ENCODE assay signal across 19 cellular contexts in the genomic region with DNA sequence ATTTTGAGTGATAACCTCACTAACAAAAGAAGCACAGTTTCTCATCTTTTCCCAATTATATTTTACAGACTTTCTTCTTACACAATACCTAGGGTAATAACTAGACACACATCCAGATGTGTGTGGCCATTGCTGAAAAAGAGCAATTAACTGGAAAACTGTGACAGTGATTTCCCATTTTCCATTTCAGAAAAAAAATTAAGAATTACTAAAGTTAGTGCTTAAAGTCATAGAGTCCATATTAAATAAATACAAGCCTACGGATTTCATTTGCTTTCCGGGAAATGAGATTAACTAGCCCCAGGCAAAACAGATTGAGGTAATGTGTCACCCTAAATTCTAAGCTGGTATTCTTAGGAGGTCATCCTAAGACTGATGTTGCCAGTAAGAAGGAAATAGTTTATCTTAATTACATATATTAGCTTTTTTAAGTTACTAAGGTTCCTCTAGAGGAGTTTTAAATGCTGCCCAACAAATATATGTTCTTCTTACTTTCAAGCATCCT. TPM values are rescaled to one million over a fixed set of nuclear protein-coding genes. Genes with fewer than 3 reads are reported as not detected.
A peak's percentile ranks its signal among the peaks of the same experiment; 100 is the strongest.
DNase-seq lines count a peak whose midpoint lies in the region; ATAC-seq and TF ChIP-seq lines count a peak whose summit lies in the region.
"Had no signal": no experiment of that assay in that cellular context is flagged by ENCODE, and none has a peak within 500 bp of the region (broad histone marks: within the 10 kb centered on the region; RNA-seq: fewer than 3 reads in every experiment).

No MANE protein-coding gene starts in this region.

- H3K4me3 ChIP-seq in A673 (ENCODE audit: low read depth, low read length, poor library complexity, severe bottlenecking) (no peak overlapping the region), ascending aorta (no peak overlapping the region), right atrium auricular region (no peak overlapping the region)
- H3K4me3 ChIP-seq: GM12878, GM23338 had no signal

- no peak for ATAC-seq in omental fat pad (ENCODE audit: low FRiP score)
- ATAC-seq: GM12878, GM23338 had no signal

- intact Hi-C loops in A673 (cut with micrococcal nuclease; ENCODE audit: unreplicated experiment), result no loop called here
- intact Hi-C loops in ascending aorta (cut with DNase I), result no loop called here

- CTCF ChIA-PET in A673 (lab: Charles Lee), result no interaction called here

- H3K4me1 ChIP-seq in A673 (ENCODE audit: insufficient read depth, low read length, poor library complexity, severe bottlenecking) (no peaks in the 10 kb centered on the region), ascending aorta (no peaks in the 10 kb centered on the region), right atrium auricular region (no peaks in the 10 kb centered on the region)

- POLR2A ChIA-PET in A673 (lab: Charles Lee; ENCODE audit: low non-redundant PET), result no interaction called here

- H3K9me3 ChIP-seq in A673 (ENCODE audit: low read depth, low read length, poor library complexity, severe bottlenecking) (no peaks in the 10 kb centered on the region), ascending aorta (no peaks in the 10 kb centered on the region), right atrium auricular region (no peaks in the 10 kb centered on the region)

- H3K27ac ChIP-seq in A673 (ENCODE audit: low read depth, low read length, poor library complexity, severe bottlenecking), result no peak overlapping the region
- H3K27ac ChIP-seq in VCaP, result peak overlapping the region; percentile 59
- H3K27ac ChIP-seq in ascending aorta, result no peak overlapping the region
- H3K27ac ChIP-seq in right atrium auricular region, result no peak overlapping the region
- H3K27ac ChIP-seq: 22Rv1, C4-2B had no signal

- TF ChIP-seq CTCF in A673 (conservative IDR thresholded peaks at IDR 0.05; ENCODE audit: low read depth, low read length), result no peak
- no peak for TF ChIP-seq CTCF in VCaP (conservative IDR thresholded peaks at IDR 0.05)
- TF ChIP-seq CTCF in ascending aorta (IDR thresholded peaks at IDR 0.05), result no peak
- TF ChIP-seq CTCF in omental fat pad (IDR thresholded peaks at IDR 0.05), result no peak
- TF ChIP-seq CTCF in right atrium auricular region (IDR thresholded peaks at IDR 0.05), result no peak

- no peaks in the 10 kb centered on the region for H3K27me3 ChIP-seq in A673 (replicated peaks; ENCODE audit: insufficient read depth, low read depth, low read length, poor library complexity)
- H3K27me3 ChIP-seq in ascending aorta, result no peaks in the 10 kb centered on the region
- H3K27me3 ChIP-seq in right atrium auricular region, result no peaks in the 10 kb centered on the region

- peak; percentile 52 for DNase-seq in A673 (ENCODE audit: low spot score)
- DNase-seq in ELR (ENCODE audit: low read depth), result peak; percentile 41
- DNase-seq in NCI-H82 (lab: John Stamatoyannopoulos, UW), result peak; percentile 55
- no peak for DNase-seq in ascending aorta (ENCODE audit: low spot score in 2 of 2)
- no peak for DNase-seq in omental fat pad (ENCODE audit: low spot score)
- no peak for DNase-seq in activated CD4-positive, alpha-beta T cell treated with anti-CD3 and anti-CD28 coated beads for 48 hours
- no peak for DNase-seq in right atrium auricular region (ENCODE audit: low spot score)
- DNase-seq: CD4-positive, alpha-beta memory T cell; COR-L47; DMS153; DMS79 treated with DMSO at 0.1 percent for 48 hours; GF-D8; H7; IMR-90 had no signal

- no peaks in the 10 kb centered on the region for H3K36me3 ChIP-seq in A673 (ENCODE audit: insufficient read depth, low read length, poor library complexity, severe bottlenecking)
- no peaks in the 10 kb centered on the region for H3K36me3 ChIP-seq in ascending aorta
- H3K36me3 ChIP-seq in right atrium auricular region, result no peaks in the 10 kb centered on the region

- no TSS peak for BruUV-seq in A673 (replicated peaks; lab: Mats Ljungman, UMichigan)

RNA-seq across cellular contexts. Expression of gene MACC1, which starts 10.2 kb away (rescaled TPM):
- total RNA-seq in A673 (2021) (not detected in 2 replicates), ascending aorta (not detected), omental fat pad (1 to 10 TPM in 3 of 4 donors, under 1 TPM in 1; 0.46 to 5.8 (median 3.2) TPM), right atrium auricular region (under 1 TPM in 1 of 2 donors, not detected in 1; 0.26 TPM)

Comparison
In these comparisons a context has a peak if more than half of its experiments do, and no peak if none do; other contexts are left out.
1. DNase-seq: peak in A673 (single experiment), ELR (single experiment) and NCI-H82 (single experiment); none in ascending aorta (0 of 2), omental fat pad (single experiment), activated CD4-positive, alpha-beta T cell treated with anti-CD3 and anti-CD28 coated beads for 48 hours (single experiment) and right atrium auricular region (single experiment).